ENCODE assay signal across 18 cellular contexts in the genomic region with DNA sequence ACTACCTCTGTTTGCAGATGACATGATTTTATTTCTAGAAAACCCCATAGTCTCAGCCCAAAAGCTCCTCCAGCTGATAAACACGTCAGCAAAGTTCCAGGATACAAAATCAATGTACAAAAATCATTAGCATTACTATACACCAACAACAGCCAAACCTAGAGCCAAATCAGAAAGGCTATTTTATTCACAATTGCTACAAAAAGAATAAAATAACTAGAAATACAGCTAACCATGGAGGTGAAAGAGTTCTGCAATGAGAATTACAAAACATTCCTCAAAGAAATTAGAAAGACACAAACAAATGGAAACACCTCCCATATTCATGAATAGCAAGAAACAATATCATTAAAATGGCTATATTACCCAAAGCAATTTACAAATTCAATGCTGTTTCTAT.
"Had no signal": no experiment of that assay in that cellular context is flagged by ENCODE, and none has a peak within 500 bp of the region (broad histone marks: within the 10 kb centered on the region; RNA-seq: fewer than 3 reads in every experiment).

No MANE protein-coding gene starts in this region.

- DNase-seq: effector memory CD4-positive, alpha-beta T cell; heart left ventricle; hippocampal formation; left colon; left ventricle myocardium superior; mesenchymal stem cell; midbrain; naive B cell; occipital lobe; pancreas; right cardiac atrium; stimulated activated CD4-positive, alpha-beta T cell treated with anti-CD3 and anti-CD28 coated beads, Interleukin-4, amount 100 ng/mL, for 1 hour; stimulated activated CD8-positive, alpha-beta memory T cell treated with anti-CD3 and anti-CD28 coated beads, Interleukin-4, amount 100 ng/mL, for 48 hours; tibial artery; upper lobe of left lung; uterus had no signal

- H3K9me3 ChIP-seq: uterus had no signal

- H3K4me1 ChIP-seq: heart left ventricle, pancreas, tibial artery, upper lobe of left lung, uterus had no signal

- H3K27me3 ChIP-seq: heart left ventricle, pancreas, tibial artery, upper lobe of left lung, uterus had no signal

- H3K36me3 ChIP-seq: heart left ventricle, pancreas, tibial artery, upper lobe of left lung, uterus had no signal

- H3K4me2 ChIP-seq: smooth muscle cell had no signal

- H3K27ac ChIP-seq: heart left ventricle, pancreas, tibial artery, upper lobe of left lung, uterus had no signal

- H3K4me3 ChIP-seq: heart left ventricle, lung, pancreas, smooth muscle cell, tibial artery, upper lobe of left lung, uterus had no signal
